8 cellular contexts compared by ENCODE assay signal in the genomic region with DNA sequence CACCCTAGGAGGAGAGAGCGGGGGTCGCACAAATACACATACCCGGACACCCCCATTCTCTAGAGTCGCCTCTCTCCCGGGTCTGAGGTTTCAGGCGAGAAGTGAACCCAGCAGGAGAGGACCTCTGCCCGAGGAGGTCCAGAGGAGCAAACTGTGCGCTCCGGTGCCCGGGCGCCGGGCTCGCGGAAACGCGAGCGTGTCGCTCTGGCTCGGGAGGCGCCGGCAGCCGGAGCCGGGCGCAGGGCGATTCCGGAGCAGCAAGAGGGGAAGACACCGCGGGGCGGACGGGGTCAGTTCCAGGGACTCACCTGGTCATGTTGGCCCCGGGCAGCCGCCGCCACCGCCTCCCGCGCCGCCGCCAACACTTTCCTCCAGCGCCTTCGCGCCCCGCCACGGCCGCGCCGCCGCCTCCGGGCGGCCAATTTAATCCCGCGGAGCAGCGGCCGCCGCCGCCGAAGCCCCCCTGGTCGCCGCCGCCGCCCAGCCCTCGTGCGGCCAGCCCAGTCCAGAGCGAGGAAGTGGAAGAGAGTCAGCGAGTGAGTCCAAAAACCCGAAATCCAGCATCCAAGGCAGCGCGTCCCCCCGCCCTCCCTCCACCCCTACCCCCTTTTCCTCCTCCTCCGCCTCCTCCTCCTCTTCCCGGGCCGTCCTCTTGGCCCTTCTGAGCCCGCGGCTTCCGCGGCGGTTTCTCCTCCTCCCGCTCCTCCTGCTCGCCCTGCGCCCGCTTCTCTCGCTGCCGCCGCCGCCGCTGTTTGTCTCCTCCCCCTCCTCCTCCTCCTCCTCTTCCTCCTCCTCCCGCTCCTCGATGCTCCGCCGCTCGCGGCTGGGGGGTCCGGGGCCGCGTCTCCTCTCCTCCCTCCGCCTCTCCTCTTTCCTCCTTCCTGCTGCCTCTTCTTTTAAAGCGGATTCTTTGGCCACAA.
DNase-seq lines count a peak whose midpoint lies in the region; ATAC-seq, FAIRE-seq and TF ChIP-seq lines count a peak whose summit lies in the region.

No MANE protein-coding gene starts in this region.

- no TSS peak for BruUV-seq in HepG2 (replicated peaks; lab: Mats Ljungman, UMichigan)

- TF ChIP-seq CTCF in coronary artery (IDR thresholded peaks at IDR 0.05) (no peak), HepG2 (CRISPR knock-in tag; IDR thresholded peaks at IDR 0.05) (no peak)

- no peak for FAIRE-seq in HepG2 (lab: Jason Lieb, UNC)

- H3K27me3 Mint-ChIP-seq in stimulated activated memory B cell treated with anti-CD40 and anti-IgM and Interleukin-4, amounts not matched to agents 10 μg/mL and 1 μg/mL and 100 μg/mL, for 72 hours = peaks cover 44% of the 10 kb centered on the region

- peak overlapping the region; percentile 45 for H3K4me2 ChIP-seq in HepG2 (ENCODE audit: low read depth, low read length)

- POLR2A ChIA-PET in HepG2 (lab: Yijun Ruan, JAX) = no interaction called here

- H3K36me3 Mint-ChIP-seq in stimulated activated memory B cell treated with anti-CD40 and anti-IgM and Interleukin-4, amounts not matched to agents 10 μg/mL and 1 μg/mL and 100 μg/mL, for 72 hours = no peaks in the 10 kb centered on the region

- H3K27me3 ChIP-seq in HepG2 (ENCODE audit: control insufficient read depth in 1 of 2, insufficient read depth in 2 of 2, low read length in 2 of 2) = peaks cover 1 to 22% of the 10 kb centered on the region in 2 experiments; a peak in 4 of 5 replicates

- WGBS in HepG2 (ENCODE audit: low lambda C conversion rate) = 2% methylated on average over 38 of the region's 96 CpGs

- peak; percentile 59 for DNase-seq in activated CD8-positive, alpha-beta memory T cell treated with anti-CD3 and anti-CD28 coated beads for 24 hours
- DNase-seq in activated CD8-positive, alpha-beta memory T cell treated with anti-CD3 and anti-CD28 coated beads, Interleukin-2, amount 50 U/mL, for 4 hours = no peak
- DNase-seq in RPMI7951 (ENCODE audit: low read depth) = peak; percentile 22
- peak; percentile 74 for DNase-seq in coronary artery (ENCODE audit: low spot score)
- no peak for DNase-seq in HepG2 (ENCODE audit: low spot score)
- no peak for DNase-seq in effector CD8-positive, alpha-beta T cell (lab: John Stamatoyannopoulos, UW)

- H3K9ac ChIP-seq in HepG2 (ENCODE audit: insufficient read depth, low read depth, low read length) = no peak overlapping the region

- ATAC-seq in HepG2 = peak; percentile 82
- no peak for ATAC-seq in stimulated activated memory B cell treated with anti-CD40 and anti-IgM and Interleukin-4, amounts not matched to agents 10 μg/mL and 1 μg/mL and 100 μg/mL, for 72 hours
- ATAC-seq in GM21526 (IDR thresholded peaks at IDR 0.05; ENCODE audit: low FRiP score, unreplicated experiment) = no peak

- H2AFZ ChIP-seq in HepG2 (ENCODE audit: low read length) = no peak overlapping the region

- in situ Hi-C loops in HepG2 (cut with HindIII; ENCODE audit: extremely low pct_ligation_motif_present, low pct_unique_long_range_greater_than_20kb) = no loop called here

- H3K4me3 ChIP-seq in coronary artery (peak overlapping the region; percentile 90), HepG2 (replicated peaks in 1 of 3; ENCODE audit: insufficient read depth in 1 of 3, low read depth in 2 of 3, low read length in 3 of 3) (peak overlapping the region; percentile 27 to 50 (median 29); a peak in 4 of 6 replicates)

- H4K20me1 ChIP-seq in HepG2 (ENCODE audit: insufficient read depth, low read length) = no peaks in the 10 kb centered on the region

- CTCF ChIA-PET in HepG2 (lab: Yijun Ruan, JAX; ENCODE audit: low intra/inter-chr PET ratio, low total read pairs) = no interaction called here

- H3K4me3 Mint-ChIP-seq in stimulated activated memory B cell treated with anti-CD40 and anti-IgM and Interleukin-4, amounts not matched to agents 10 μg/mL and 1 μg/mL and 100 μg/mL, for 72 hours = peak overlapping the region; percentile 68

- TF ChIP-seq EP300 in HepG2 (IDR thresholded peaks at IDR 0.05; ENCODE audit: low read depth in 2 of 2, low read length in 2 of 2) (no peak), HepG2 (CRISPR knock-in tag; IDR thresholded peaks at IDR 0.05; ENCODE audit: borderline replicate concordance) (no peak)

- intact Hi-C loops in HepG2 (cut with micrococcal nuclease; ENCODE audit: unreplicated experiment) = no loop called here

- no peak overlapping the region for H3K27ac Mint-ChIP-seq in stimulated activated memory B cell treated with anti-CD40 and anti-IgM and Interleukin-4, amounts not matched to agents 10 μg/mL and 1 μg/mL and 100 μg/mL, for 72 hours

- no peaks in the 10 kb centered on the region for H3K79me2 ChIP-seq in HepG2 (ENCODE audit: insufficient read depth, low read length)

- H3K27ac ChIP-seq in coronary artery (peak overlapping the region; percentile 80 to 82), HepG2 (ENCODE audit: extremely low read length, insufficient read depth, low read length) (no peak overlapping the region)

- peaks cover 7% of the 10 kb centered on the region for H3K4me1 Mint-ChIP-seq in stimulated activated memory B cell treated with anti-CD40 and anti-IgM and Interleukin-4, amounts not matched to agents 10 μg/mL and 1 μg/mL and 100 μg/mL, for 72 hours

- no peaks in the 10 kb centered on the region for H3K9me3 Mint-ChIP-seq in stimulated activated memory B cell treated with anti-CD40 and anti-IgM and Interleukin-4, amounts not matched to agents 10 μg/mL and 1 μg/mL and 100 μg/mL, for 72 hours

- H3K9me3 ChIP-seq in HepG2 (ENCODE audit: low read length) = no peaks in the 10 kb centered on the region

- no peak for TF ChIP-seq RAD21 in HepG2 (CRISPR knock-in tag; IDR thresholded peaks at IDR 0.05)

- no peaks in the 10 kb centered on the region for H3K36me3 ChIP-seq in HepG2 (replicated peaks in 1 of 2; ENCODE audit: control insufficient read depth in 1 of 2, insufficient read depth in 2 of 2, low read length in 2 of 2)

- TF ChIP-seq POLR2A in HepG2 (IDR thresholded peaks at IDR 0.05; ENCODE audit: insufficient read depth in 1 of 2, low read depth in 2 of 2, low read length in 2 of 2) = no peak

- peaks cover 5% of the 10 kb centered on the region; the same call in 1 of the 2 replicates for H3K4me1 ChIP-seq in HepG2 (ENCODE audit: insufficient read depth, low read length)

TF ChIP-seq in HepG2, 621 proteins besides CTCF, POLR2A, EP300 and RAD21:
- TF ChIP-seq HNRNPLL (IDR thresholded peaks at IDR 0.05; ENCODE audit: low read depth, low read length, poor library complexity, severe bottlenecking) (peak; percentile 8), POLR2AphosphoS2 (IDR thresholded peaks at IDR 0.05; ENCODE audit: low read depth, low read length) (no peak), ZNF800 (CRISPR knock-in tag; IDR thresholded peaks at IDR 0.05) (peak; percentile 84), ZNF263 (CRISPR knock-in tag; IDR thresholded peaks at IDR 0.05) (peak; percentile 88)
- TF ChIP-seq, protein P1, sequence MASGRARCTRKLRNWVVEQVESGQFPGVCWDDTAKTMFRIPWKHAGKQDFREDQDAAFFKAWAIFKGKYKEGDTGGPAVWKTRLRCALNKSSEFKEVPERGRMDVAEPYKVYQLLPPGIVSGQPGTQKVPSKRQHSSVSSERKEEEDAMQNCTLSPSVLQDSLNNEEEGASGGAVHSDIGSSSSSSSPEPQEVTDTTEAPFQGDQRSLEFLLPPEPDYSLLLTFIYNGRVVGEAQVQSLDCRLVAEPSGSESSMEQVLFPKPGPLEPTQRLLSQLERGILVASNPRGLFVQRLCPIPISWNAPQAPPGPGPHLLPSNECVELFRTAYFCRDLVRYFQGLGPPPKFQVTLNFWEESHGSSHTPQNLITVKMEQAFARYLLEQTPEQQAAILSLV (CRISPR knock-in tag; IDR thresholded peaks at IDR 0.05; ENCODE audit: borderline replicate concordance) = no peak

Comparison
In these comparisons a context has a peak if more than half of its experiments do, and no peak if none do; other contexts are left out.
1. DNase-seq: peak in activated CD8-positive, alpha-beta memory T cell treated with anti-CD3 and anti-CD28 coated beads for 24 hours (single experiment), RPMI7951 (single experiment) and coronary artery (single experiment); none in activated CD8-positive, alpha-beta memory T cell treated with anti-CD3 and anti-CD28 coated beads, Interleukin-2, amount 50 U/mL, for 4 hours (single experiment), HepG2 (single experiment) and effector CD8-positive, alpha-beta T cell (single experiment).